In genomic region chr4:7066493-7066892, GRCh38 we compare ENCODE assay signal across 9 cellular contexts. TPM values are rescaled to one million over a fixed set of nuclear protein-coding genes. Genes with fewer than 3 reads are reported as not detected.
DNase-seq lines count a peak whose midpoint lies in the region; ATAC-seq, FAIRE-seq and TF ChIP-seq lines count a peak whose summit lies in the region.
"Had no signal": no experiment of that assay in that cellular context is flagged by ENCODE, and none has a peak within 500 bp of the region (broad histone marks: within the 10 kb centered on the region; RNA-seq: fewer than 3 reads in every experiment).

No MANE protein-coding gene starts in this region.

- H3K4me1 Mint-ChIP-seq in activated naive CD4-positive, alpha-beta T cell treated with anti-CD3 and anti-CD28 coated beads, Interleukin-2, amount 50 U/mL, for 24 hours = peaks cover 47% of the 10 kb centered on the region

- intact Hi-C loops in HepG2 (cut with micrococcal nuclease; ENCODE audit: unreplicated experiment) = loop anchor here (5.0 kb wide), 1 partner anchor 79 kb away; no protein-coding TSS in a partner anchor

- H2AFZ ChIP-seq in HepG2 (ENCODE audit: low read length) = no peak overlapping the region

- H3K27ac ChIP-seq in HepG2 (ENCODE audit: extremely low read length, insufficient read depth, low read length) (peak overlapping the region; percentile 91), thoracic aorta (no peak overlapping the region)

- H3K36me3 ChIP-seq in HepG2 (replicated peaks in 1 of 2; ENCODE audit: control insufficient read depth in 1 of 2, insufficient read depth in 2 of 2, low read length in 2 of 2) (peaks cover 11 to 28% of the 10 kb centered on the region in 2 experiments), thoracic aorta (peaks cover 20% of the 10 kb centered on the region)

- H3K27me3 ChIP-seq in HepG2 (ENCODE audit: control insufficient read depth in 1 of 2, insufficient read depth in 2 of 2, low read length in 2 of 2) = no peaks in the 10 kb centered on the region; a peak in 1 of 5 replicates
- no peaks in the 10 kb centered on the region for H3K27me3 ChIP-seq in thoracic aorta (replicated peaks; ENCODE audit: insufficient read depth)

- CTCF ChIA-PET in HepG2 (lab: Yijun Ruan, JAX; ENCODE audit: low intra/inter-chr PET ratio, low total read pairs) = no interaction called here

- 33% methylated on average over 4 of the region's 4 CpGs for WGBS in HepG2 (ENCODE audit: low lambda C conversion rate)

- H3K4me2 ChIP-seq in HepG2 (ENCODE audit: low read depth, low read length) = peak overlapping the region; percentile 97

- H3K4me3 ChIP-seq in HepG2 (replicated peaks in 1 of 3; ENCODE audit: insufficient read depth in 1 of 3, low read depth in 2 of 3, low read length in 3 of 3) (peak overlapping the region; percentile 79 to 97 (median 85)), thoracic aorta (peak overlapping the region; percentile 98)

- no peaks in the 10 kb centered on the region for H3K9me3 Mint-ChIP-seq in activated naive CD4-positive, alpha-beta T cell treated with anti-CD3 and anti-CD28 coated beads, Interleukin-2, amount 50 U/mL, for 24 hours
- H3K9me3 Mint-ChIP-seq in activated naive CD4-positive, alpha-beta T cell treated with anti-CD3 and anti-CD28 coated beads, Interleukin-2, amount 50 U/mL, for 72 hours = no peaks in the 10 kb centered on the region

- H3K27ac Mint-ChIP-seq in activated naive CD4-positive, alpha-beta T cell treated with anti-CD3 and anti-CD28 coated beads, Interleukin-2, amount 50 U/mL, for 24 hours = peak overlapping the region; percentile 68
- H3K27ac Mint-ChIP-seq in activated naive CD4-positive, alpha-beta T cell treated with anti-CD3 and anti-CD28 coated beads, Interleukin-2, amount 50 U/mL, for 72 hours = peak overlapping the region; percentile 90 to 95

- H3K36me3 Mint-ChIP-seq in activated naive CD4-positive, alpha-beta T cell treated with anti-CD3 and anti-CD28 coated beads, Interleukin-2, amount 50 U/mL, for 24 hours = peaks cover 13% of the 10 kb centered on the region
- H3K36me3 Mint-ChIP-seq in activated naive CD4-positive, alpha-beta T cell treated with anti-CD3 and anti-CD28 coated beads, Interleukin-2, amount 50 U/mL, for 72 hours = peaks cover 21 to 41% of the 10 kb centered on the region in 2 donors

- no peak for TF ChIP-seq RAD21 in HepG2 (CRISPR knock-in tag; IDR thresholded peaks at IDR 0.05)

- DNase-seq in activated naive CD4-positive, alpha-beta T cell (lab: John Stamatoyannopoulos, UW) = no peak
- DNase-seq in activated naive CD4-positive, alpha-beta T cell treated with anti-CD3 and anti-CD28 coated beads, Interleukin-2, amount 50 U/mL, for 72 hours (ENCODE audit: low spot score in 2 of 2) = peak in 1 of 2 donors; percentile 16
- DNase-seq in HepG2 (ENCODE audit: low spot score) (no peak), thoracic aorta (ENCODE audit: low spot score) (no peak), DMS153 treated with DMSO at 0.1 percent for 48 hours (lab: John Stamatoyannopoulos, UW; ENCODE audit: unreplicated experiment) (no peak), DMS114 treated with DMSO at 0.1 percent for 48 hours (lab: John Stamatoyannopoulos, UW; ENCODE audit: unreplicated experiment) (no peak)
- DNase-seq: NCI-H2171 treated with DMSO at 0.1 percent for 48 hours had no signal

- H3K4me1 ChIP-seq in HepG2 (ENCODE audit: insufficient read depth, low read length) = peaks cover 50% of the 10 kb centered on the region
- H3K4me1 ChIP-seq in thoracic aorta (ENCODE audit: control insufficient read depth in 1 of 2, low read depth in 2 of 2) = peaks cover 20 to 25% of the 10 kb centered on the region in 2 donors

- TF ChIP-seq CTCF in HepG2 (CRISPR knock-in tag; IDR thresholded peaks at IDR 0.05) = no peak
- no peak for TF ChIP-seq CTCF in thoracic aorta (IDR thresholded peaks at IDR 0.05)

- BruUV-seq in HepG2 (replicated peaks; lab: Mats Ljungman, UMichigan) = TSS peak; percentile 54

- POLR2A ChIA-PET in HepG2 (lab: Yijun Ruan, JAX) = interaction anchor here (1.0 to 5.1 kb wide), 5 partner anchors 11 to 173 kb away, joined by 3 to 64 read pairs (median 13); partner anchors contain the start of gene TADA2B

- in situ Hi-C loops in HepG2 (cut with HindIII; ENCODE audit: extremely low pct_ligation_motif_present, low pct_unique_long_range_greater_than_20kb) = no loop called here

- TF ChIP-seq EP300 in HepG2 (IDR thresholded peaks at IDR 0.05; ENCODE audit: low read depth in 2 of 2, low read length in 2 of 2) (no peak), HepG2 (CRISPR knock-in tag; IDR thresholded peaks at IDR 0.05; ENCODE audit: borderline replicate concordance) (no peak)

- peaks cover 47% of the 10 kb centered on the region for H3K79me2 ChIP-seq in HepG2 (ENCODE audit: insufficient read depth, low read length)

- no peak for FAIRE-seq in HepG2 (lab: Jason Lieb, UNC)

- TF ChIP-seq POLR2A in HepG2 (IDR thresholded peaks at IDR 0.05; ENCODE audit: insufficient read depth in 1 of 2, low read depth in 2 of 2, low read length in 2 of 2) = no peak

- ATAC-seq in activated naive CD4-positive, alpha-beta T cell treated with anti-CD3 and anti-CD28 coated beads, Interleukin-2, amount 50 U/mL, for 72 hours = no peak
- ATAC-seq in HepG2 = no peak
- no peak for ATAC-seq in thoracic aorta (ENCODE audit: insufficient number of reproducible peaks, low FRiP score, low read depth)
- no peak for ATAC-seq in GM18870 (IDR thresholded peaks at IDR 0.05; ENCODE audit: unreplicated experiment)

- peaks cover 2% of the 10 kb centered on the region for H3K27me3 Mint-ChIP-seq in activated naive CD4-positive, alpha-beta T cell treated with anti-CD3 and anti-CD28 coated beads, Interleukin-2, amount 50 U/mL, for 24 hours

- H3K9ac ChIP-seq in HepG2 (ENCODE audit: insufficient read depth, low read depth, low read length) = peak overlapping the region; percentile 94

- H3K9me3 ChIP-seq in HepG2 (ENCODE audit: low read length) (no peaks in the 10 kb centered on the region), thoracic aorta (no peaks in the 10 kb centered on the region)

- peak overlapping the region; percentile 88 for H3K4me3 Mint-ChIP-seq in activated naive CD4-positive, alpha-beta T cell treated with anti-CD3 and anti-CD28 coated beads, Interleukin-2, amount 50 U/mL, for 24 hours

- H4K20me1 ChIP-seq in HepG2 (ENCODE audit: insufficient read depth, low read length) = peaks cover 34% of the 10 kb centered on the region

TF ChIP-seq in HepG2, 621 proteins besides CTCF, POLR2A, EP300 and RAD21 (continues in another document):
- TF ChIP-seq ZNF678 (CRISPR knock-in tag; IDR thresholded peaks at IDR 0.05) = no peak

RNA-seq across cellular contexts. Expression of gene GRPEL1, which starts 1.4 kb away (rescaled TPM):
- total RNA-seq in activated naive CD4-positive, alpha-beta T cell treated with anti-CD3 and anti-CD28 coated beads, Interleukin-2, amount 50 U/mL, for 72 hours = 10 to 100 TPM; 60.7 to 81.9 TPM
- total RNA-seq in HepG2 (2016; rRNA removed; fragmentation: Illumina TruSeq; extraction: Trizol) (141 and 213 TPM in 2 replicates), thoracic aorta (10 to 100 TPM; 26.7 to 40.1 TPM)
- total RNA-seq in HepG2 (2016; cell fraction: cytosol; rRNA removed; fragmentation: Illumina TruSeq; extraction: Trizol; ENCODE audit: low read depth) = 24.3 and 28.6 TPM in 2 replicates
- total RNA-seq in HepG2 (2016; cell fraction: insoluble cytoplasmic fraction; rRNA removed; fragmentation: Illumina TruSeq; extraction: Trizol) = 139 and 219 TPM in 2 replicates
- 37.5 and 43.6 TPM in 2 replicates for total RNA-seq in HepG2 (2016; cell fraction: membrane; rRNA removed; fragmentation: Illumina TruSeq; extraction: Trizol)
- total RNA-seq in HepG2 (2016; cell fraction: nucleus; rRNA removed; fragmentation: Illumina TruSeq; extraction: Trizol) = 48.8 and 49.5 TPM in 2 replicates
- polyA plus RNA-seq in HepG2 (2011; rRNA removed) = 27.2 and 32.3 TPM in 2 replicates
- polyA plus RNA-seq in HepG2 (2011; cell fraction: cytosol; rRNA removed) = 30.3 and 39.4 TPM in 2 replicates
- 12.6 and 17.4 TPM in 2 replicates for polyA plus RNA-seq in HepG2 (2011; cell fraction: nucleus; rRNA removed)
- 52.6 and 70.0 TPM in 2 replicates for polyA plus RNA-seq in HepG2 (2012)
- 28.9 and 31.1 TPM in 2 replicates for polyA plus RNA-seq in HepG2 (2016; cell fraction: cytosol; fragmentation: Illumina TruSeq; extraction: Trizol; ENCODE audit: low read depth)
- polyA plus RNA-seq in HepG2 (2016; cell fraction: insoluble cytoplasmic fraction; fragmentation: Illumina TruSeq; extraction: Trizol; ENCODE audit: low read depth) = 220 and 231 TPM in 2 replicates
- 28.9 and 29.2 TPM in 2 replicates for polyA plus RNA-seq in HepG2 (2016; cell fraction: membrane; fragmentation: Illumina TruSeq; extraction: Trizol; ENCODE audit: low read depth)
- polyA plus RNA-seq in HepG2 (2016; cell fraction: nucleus; fragmentation: Illumina TruSeq; extraction: Trizol; ENCODE audit: insufficient read depth, low read depth) = 73.7 and 88.9 TPM in 2 replicates
- polyA minus RNA-seq in HepG2 (2011; rRNA and poly(A)+ RNA removed; ENCODE audit: low replicate concordance) = 23.2 and 27.5 TPM in 2 replicates
- polyA minus RNA-seq in HepG2 (2011; cell fraction: cytosol; rRNA and poly(A)+ RNA removed) = 19.1 and 25.1 TPM in 2 replicates
- 36.8 and 50.7 TPM in 2 replicates for polyA minus RNA-seq in HepG2 (2011; cell fraction: nucleus; rRNA and poly(A)+ RNA removed)

RNA-seq across cellular contexts. Expression of gene TADA2B, which starts 23.3 kb away (rescaled TPM):
- 10 to 100 TPM; 11.8 to 12.7 TPM for total RNA-seq in activated naive CD4-positive, alpha-beta T cell treated with anti-CD3 and anti-CD28 coated beads, Interleukin-2, amount 50 U/mL, for 72 hours
- total RNA-seq in HepG2 (2016; rRNA removed; fragmentation: Illumina TruSeq; extraction: Trizol) = 8.6 and 8.9 TPM in 2 replicates
- 2.2 and 3.1 TPM in 2 replicates for total RNA-seq in HepG2 (2016; cell fraction: cytosol; rRNA removed; fragmentation: Illumina TruSeq; extraction: Trizol; ENCODE audit: low read depth)
- 7.2 and 8.0 TPM in 2 replicates for total RNA-seq in HepG2 (2016; cell fraction: insoluble cytoplasmic fraction; rRNA removed; fragmentation: Illumina TruSeq; extraction: Trizol)
- 11.2 and 13.1 TPM in 2 replicates for total RNA-seq in HepG2 (2016; cell fraction: membrane; rRNA removed; fragmentation: Illumina TruSeq; extraction: Trizol)
- total RNA-seq in HepG2 (2016; cell fraction: nucleus; rRNA removed; fragmentation: Illumina TruSeq; extraction: Trizol) = 5.6 and 5.9 TPM in 2 replicates
- 4.6 and 5.1 TPM in 2 replicates for polyA plus RNA-seq in HepG2 (2011; rRNA removed)
- 5.0 and 5.2 TPM in 2 replicates for polyA plus RNA-seq in HepG2 (2011; cell fraction: cytosol; rRNA removed)
- 5.8 and 6.6 TPM in 2 replicates for polyA plus RNA-seq in HepG2 (2011; cell fraction: nucleus; rRNA removed)
- polyA plus RNA-seq in HepG2 (2012) = 8.0 and 9.4 TPM in 2 replicates
- polyA plus RNA-seq in HepG2 (2016; cell fraction: cytosol; fragmentation: Illumina TruSeq; extraction: Trizol; ENCODE audit: low read depth) = 2.2 and 2.7 TPM in 2 replicates
- polyA plus RNA-seq in HepG2 (2016; cell fraction: insoluble cytoplasmic fraction; fragmentation: Illumina TruSeq; extraction: Trizol; ENCODE audit: low read depth) = 10.4 and 13.0 TPM in 2 replicates
- 8.6 and 9.7 TPM in 2 replicates for polyA plus RNA-seq in HepG2 (2016; cell fraction: membrane; fragmentation: Illumina TruSeq; extraction: Trizol; ENCODE audit: low read depth)
- polyA plus RNA-seq in HepG2 (2016; cell fraction: nucleus; fragmentation: Illumina TruSeq; extraction: Trizol; ENCODE audit: insufficient read depth, low read depth) = 10.6 and 12.8 TPM in 2 replicates
- polyA minus RNA-seq in HepG2 (2011; rRNA and poly(A)+ RNA removed; ENCODE audit: low replicate concordance) = 6.9 and 14.2 TPM in 2 replicates
- polyA minus RNA-seq in HepG2 (2011; cell fraction: cytosol; rRNA and poly(A)+ RNA removed) = 3.9 and 5.1 TPM in 2 replicates
- 5.9 and 6.6 TPM in 2 replicates for polyA minus RNA-seq in HepG2 (2011; cell fraction: nucleus; rRNA and poly(A)+ RNA removed)
- total RNA-seq in thoracic aorta = 10 to 100 TPM; 21.5 to 24.2 TPM
